In genomic region chr3:43286115-43286885, GRCh38 we compare ENCODE assay signal across 8 cellular contexts. TPM values are rescaled to one million over a fixed set of nuclear protein-coding genes. Genes with fewer than 3 reads are reported as not detected.
DNase-seq lines count a peak whose midpoint lies in the region; ATAC-seq, FAIRE-seq and TF ChIP-seq lines count a peak whose summit lies in the region.

A gene with protein sequence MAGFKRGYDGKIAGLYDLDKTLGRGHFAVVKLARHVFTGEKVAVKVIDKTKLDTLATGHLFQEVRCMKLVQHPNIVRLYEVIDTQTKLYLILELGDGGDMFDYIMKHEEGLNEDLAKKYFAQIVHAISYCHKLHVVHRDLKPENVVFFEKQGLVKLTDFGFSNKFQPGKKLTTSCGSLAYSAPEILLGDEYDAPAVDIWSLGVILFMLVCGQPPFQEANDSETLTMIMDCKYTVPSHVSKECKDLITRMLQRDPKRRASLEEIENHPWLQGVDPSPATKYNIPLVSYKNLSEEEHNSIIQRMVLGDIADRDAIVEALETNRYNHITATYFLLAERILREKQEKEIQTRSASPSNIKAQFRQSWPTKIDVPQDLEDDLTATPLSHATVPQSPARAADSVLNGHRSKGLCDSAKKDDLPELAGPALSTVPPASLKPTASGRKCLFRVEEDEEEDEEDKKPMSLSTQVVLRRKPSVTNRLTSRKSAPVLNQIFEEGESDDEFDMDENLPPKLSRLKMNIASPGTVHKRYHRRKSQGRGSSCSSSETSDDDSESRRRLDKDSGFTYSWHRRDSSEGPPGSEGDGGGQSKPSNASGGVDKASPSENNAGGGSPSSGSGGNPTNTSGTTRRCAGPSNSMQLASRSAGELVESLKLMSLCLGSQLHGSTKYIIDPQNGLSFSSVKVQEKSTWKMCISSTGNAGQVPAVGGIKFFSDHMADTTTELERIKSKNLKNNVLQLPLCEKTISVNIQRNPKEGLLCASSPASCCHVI (plus strand): TSS chr3:43286540. CDS start chr3:43303204, 16,664 bp downstream.

- CTCF ChIA-PET in endothelial cell of umbilical vein (lab: Charles Lee) = interaction anchor here (0.7 to 3.5 kb wide), 12 partner anchors 20 to 324 kb away, joined by 3 to 45 read pairs (median 8); no protein-coding TSS in a partner anchor

- peak; percentile 83 to 93 (median 87) for DNase-seq in CD4-positive, CD25-positive, alpha-beta regulatory T cell
- DNase-seq in GM19238 (ENCODE audit: insufficient read length, low spot score) (peak; percentile 90), NT2/D1 (ENCODE audit: low read depth, low spot score) (peak; percentile 66), endothelial cell of umbilical vein (ENCODE audit: low read depth, low spot score) (peak; percentile 99), middle frontal gyrus (ENCODE audit: extremely low spot score, low spot score) (peak; percentile 80)
- peak; percentile 94 for DNase-seq in activated CD8-positive, alpha-beta memory T cell treated with anti-CD3 and anti-CD28 coated beads, Interleukin-2, amount 50 U/mL, for 4 hours
- peak; percentile 89 to 91 for DNase-seq in stimulated activated CD8-positive, alpha-beta memory T cell treated with anti-CD3 and anti-CD28 coated beads, Interleukin-2, amount 100 ng/mL, for 48 hours (ENCODE audit: low read depth in 2 of 2)

- H3K9me1 ChIP-seq in endothelial cell of umbilical vein (replicated peaks; ENCODE audit: control insufficient read depth, extremely low read depth, insufficient read depth, low read length) = no peaks in the 10 kb centered on the region

- no TSS peak for BruUV-seq in endothelial cell of umbilical vein (replicated peaks; lab: Mats Ljungman, UMichigan)

- POLR2A ChIA-PET in endothelial cell of umbilical vein (lab: Charles Lee) = interaction anchor here (0.6 to 1.5 kb wide), 7 partner anchors 12 to 108 kb away, joined by 3 to 8 read pairs (median 4); no protein-coding TSS in a partner anchor

- peaks cover 20% of the 10 kb centered on the region for H3K36me3 Mint-ChIP-seq in CD4-positive, CD25-positive, alpha-beta regulatory T cell

- peaks cover 13% of the 10 kb centered on the region for H3K27me3 Mint-ChIP-seq in CD4-positive, CD25-positive, alpha-beta regulatory T cell

- H3K79me2 ChIP-seq in endothelial cell of umbilical vein (ENCODE audit: control insufficient read depth, insufficient read depth, low read length) = peaks cover 47% of the 10 kb centered on the region

- no peaks in the 10 kb centered on the region for H3K9me3 ChIP-seq in CD4-positive, CD25-positive, alpha-beta regulatory T cell (ENCODE audit: control insufficient read depth in 2 of 2, low read length in 2 of 2)
- H3K9me3 ChIP-seq in NT2/D1 (ENCODE audit: insufficient read depth, low read length) = no peaks in the 10 kb centered on the region
- H3K9me3 ChIP-seq in endothelial cell of umbilical vein (replicated peaks; ENCODE audit: control insufficient read depth, insufficient read depth, low read length) = no peaks in the 10 kb centered on the region

- peak within 1 kb of the TSS; percentile 89 for H3K27ac ChIP-seq in CD4-positive, CD25-positive, alpha-beta regulatory T cell (ENCODE audit: insufficient read depth, low read length, poor library complexity, severe bottlenecking)
- peak within 1 kb of the TSS; percentile 100 for H3K27ac ChIP-seq in endothelial cell of umbilical vein (ENCODE audit: insufficient read depth, low read depth, low read length)

- peak; percentile 32 to 42 for TF ChIP-seq CTCF in endothelial cell of umbilical vein (IDR thresholded peaks at IDR 0.05; ENCODE audit: extremely low read depth in 1 of 2, insufficient read depth in 1 of 2, low read depth in 1 of 2, low read length in 2 of 2)

- peak within 1 kb of the TSS; percentile 98 to 100 (median 98) for H3K4me3 Mint-ChIP-seq in CD4-positive, CD25-positive, alpha-beta regulatory T cell

- H4K20me1 ChIP-seq in endothelial cell of umbilical vein (replicated peaks; ENCODE audit: control insufficient read depth, extremely low read depth, insufficient read depth, low read length) = peaks cover 6% of the 10 kb centered on the region

- peaks cover 27 to 36% (median 28%) of the 10 kb centered on the region in 4 donors for H3K4me1 Mint-ChIP-seq in CD4-positive, CD25-positive, alpha-beta regulatory T cell

- H3K27me3 ChIP-seq in CD4-positive, CD25-positive, alpha-beta regulatory T cell (ENCODE audit: control insufficient read depth, insufficient read depth, low read length) = no peaks in the 10 kb centered on the region
- H3K27me3 ChIP-seq in NT2/D1 (ENCODE audit: insufficient read depth, insufficient read length) (peaks cover 16% of the 10 kb centered on the region), endothelial cell of umbilical vein (ENCODE audit: control insufficient read depth in 2 of 2, insufficient read depth in 2 of 2, low read length in 2 of 2) (no peaks in the 10 kb centered on the region)

- peak within 1 kb of the TSS; percentile 66 for H2AFZ ChIP-seq in endothelial cell of umbilical vein (ENCODE audit: low read depth, low read length)

- peak within 1 kb of the TSS; percentile 100 for H3K4me3 ChIP-seq in CD4-positive, CD25-positive, alpha-beta regulatory T cell (ENCODE audit: low read depth, low read length)
- H3K4me3 ChIP-seq in NT2/D1 (ENCODE audit: insufficient read length, low read depth) (peak within 1 kb of the TSS; percentile 72), endothelial cell of umbilical vein (replicated peaks in 1 of 3; ENCODE audit: insufficient read depth in 1 of 3, low read depth in 1 of 3, low read length in 3 of 3) (peak within 1 kb of the TSS; percentile 60 to 100 (median 99))

- H3K9me3 Mint-ChIP-seq in CD4-positive, CD25-positive, alpha-beta regulatory T cell = peaks cover 0 to 1% (median 0%) of the 10 kb centered on the region in 7 donors

- peaks cover 43% of the 10 kb centered on the region for H3K4me1 ChIP-seq in CD4-positive, CD25-positive, alpha-beta regulatory T cell (ENCODE audit: control insufficient read depth, insufficient read depth, low read length, poor library complexity, severe bottlenecking)
- H3K4me1 ChIP-seq in NT2/D1 (ENCODE audit: insufficient read depth, insufficient read length) (peaks cover 5% of the 10 kb centered on the region), endothelial cell of umbilical vein (ENCODE audit: control insufficient read depth, extremely low read depth, insufficient read depth, low read length) (peaks cover 43% of the 10 kb centered on the region)

- intact Hi-C loops in endothelial cell of umbilical vein (cut with micrococcal nuclease) = loop anchor here (1.0 to 10.0 kb wide), 10 partner anchors 39 to 951 kb away; partner anchors contain the start of gene ANO10

- peak within 1 kb of the TSS; percentile 95 for H3K4me2 ChIP-seq in endothelial cell of umbilical vein (ENCODE audit: insufficient read depth, low read length)

- dilution Hi-C loops in endothelial cell of umbilical vein (cut with MboI; ENCODE audit: extremely low pct_ligation_motif_present, low sequenced_read_pairs) = no loop called here

- H3K36me3 ChIP-seq in CD4-positive, CD25-positive, alpha-beta regulatory T cell (ENCODE audit: control insufficient read depth, insufficient read depth, low read length) = peaks cover 2% of the 10 kb centered on the region
- H3K36me3 ChIP-seq in NT2/D1 (ENCODE audit: insufficient read depth, insufficient read length, low read length) (peaks cover 19% of the 10 kb centered on the region), endothelial cell of umbilical vein (ENCODE audit: control insufficient read depth in 2 of 2, extremely low read depth in 1 of 2, insufficient read depth in 2 of 2, low read length in 2 of 2) (peaks cover 0 to 10% of the 10 kb centered on the region in 2 experiments)

- H3K9ac ChIP-seq in NT2/D1 (ENCODE audit: insufficient read length, low read depth) (peak within 1 kb of the TSS; percentile 87), endothelial cell of umbilical vein (replicated peaks; ENCODE audit: extremely low read depth, insufficient read depth, low read length) (peak within 1 kb of the TSS; percentile 100)

- TF ChIP-seq POLR2A in endothelial cell of umbilical vein (IDR thresholded peaks at IDR 0.05; ENCODE audit: low read depth, low read length) = peak; percentile 87

- H3K27ac Mint-ChIP-seq in CD4-positive, CD25-positive, alpha-beta regulatory T cell = peak within 1 kb of the TSS; percentile 96 to 99 (median 99)

- ATAC-seq in CD4-positive, CD25-positive, alpha-beta regulatory T cell (ENCODE audit: low read depth in 2 of 2) = peak; percentile 84 to 85
- ATAC-seq in HG03457 (IDR thresholded peaks at IDR 0.05; ENCODE audit: unreplicated experiment) = peak; percentile 61

- peak; percentile 85 for FAIRE-seq in endothelial cell of umbilical vein (lab: Jason Lieb, UNC)

TF ChIP-seq in endothelial cell of umbilical vein, 7 proteins besides CTCF, POLR2A, EP300 and RAD21:
- TF ChIP-seq GATA2 (IDR thresholded peaks at IDR 0.05; ENCODE audit: insufficient read depth, insufficient read length, low read depth, low read length) (peak; percentile 14), MYC (IDR thresholded peaks at IDR 0.05; ENCODE audit: low read depth, low read length) (peak; percentile 20), EZH2 (IDR thresholded peaks at IDR 0.05; ENCODE audit: borderline replicate concordance, low read depth, low read length, severe bottlenecking) (no peak), POLR2AphosphoS5 (IDR thresholded peaks at IDR 0.05; ENCODE audit: insufficient read depth, low read depth, low read length) (peak; percentile 90), FOS (IDR thresholded peaks at IDR 0.05; ENCODE audit: borderline replicate concordance, insufficient read depth, low read length) (peak; percentile 23), JUN (IDR thresholded peaks at IDR 0.05; ENCODE audit: borderline replicate concordance, insufficient read depth, insufficient read length, low read depth) (no peak)
- TF ChIP-seq, protein P1, sequence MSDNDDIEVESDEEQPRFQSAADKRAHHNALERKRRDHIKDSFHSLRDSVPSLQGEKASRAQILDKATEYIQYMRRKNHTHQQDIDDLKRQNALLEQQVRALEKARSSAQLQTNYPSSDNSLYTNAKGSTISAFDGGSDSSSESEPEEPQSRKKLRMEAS (IDR thresholded peaks at IDR 0.05; ENCODE audit: insufficient read depth, insufficient read length) = peak; percentile 34
TF ChIP-seq in endothelial cell of umbilical vein: peak in this region for 5.

RNA-seq across cellular contexts. Expression of the gene that starts here (rescaled TPM):
- 158 TPM for total RNA-seq in CD4-positive, CD25-positive, alpha-beta regulatory T cell
- 10 to 100 TPM; 40.7 to 56.9 (median 48.1) TPM for polyA plus RNA-seq in CD4-positive, CD25-positive, alpha-beta regulatory T cell
- 99.9 and 108 TPM in 2 replicates for total RNA-seq in endothelial cell of umbilical vein
- 33.3 and 43.3 TPM in 2 replicates for polyA plus RNA-seq in endothelial cell of umbilical vein
- polyA plus RNA-seq in endothelial cell of umbilical vein (2011; cell fraction: cytosol; rRNA removed) = 40.3 and 42.6 TPM in 2 replicates
- 143 and 154 TPM in 2 replicates for polyA plus RNA-seq in endothelial cell of umbilical vein (2011; cell fraction: nucleus; rRNA removed)
- polyA plus RNA-seq in endothelial cell of umbilical vein (2012) = 80.0 and 80.4 TPM in 2 replicates
- 180 TPM in 2 replicates for polyA minus RNA-seq in endothelial cell of umbilical vein
- 16.0 TPM for polyA minus RNA-seq in endothelial cell of umbilical vein (2011; cell fraction: cytosol; rRNA and poly(A)+ RNA removed)
- polyA minus RNA-seq in endothelial cell of umbilical vein (2011; cell fraction: nucleus; rRNA and poly(A)+ RNA removed) = 201 and 233 TPM in 2 replicates

Comparison
In these comparisons a context has a peak if more than half of its experiments do, and no peak if none do; other contexts are left out.
1. Peak in every context shown above with its lines: DNase-seq, ATAC-seq, H3K4me3 ChIP-seq and H3K27ac ChIP-seq.